3 cellular contexts compared by ENCODE assay signal in the genomic region with DNA sequence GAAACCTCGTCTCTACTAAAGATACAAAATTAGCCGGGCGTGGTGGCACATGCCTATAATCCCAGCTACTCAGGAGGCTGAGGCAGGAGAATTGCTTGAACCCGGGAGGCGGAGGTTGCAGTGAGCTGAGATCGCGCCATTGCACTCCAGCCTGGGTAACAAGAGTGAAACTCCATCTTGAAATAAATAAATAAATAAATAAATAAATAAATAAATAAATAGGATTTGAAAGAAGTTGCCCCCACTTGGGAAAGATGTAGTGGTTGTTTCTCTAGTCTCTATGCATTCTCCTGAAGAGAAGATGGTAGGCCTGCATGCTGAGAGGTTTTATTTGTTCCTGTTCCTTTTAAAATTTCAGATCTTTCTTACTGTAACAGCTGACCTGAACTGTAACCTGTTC. TPM values are rescaled to one million over a fixed set of nuclear protein-coding genes. Genes with fewer than 3 reads are reported as not detected.
"Had no signal": no experiment of that assay in that cellular context is flagged by ENCODE, and none has a peak within 500 bp of the region (broad histone marks: within the 10 kb centered on the region; RNA-seq: fewer than 3 reads in every experiment).

No MANE protein-coding gene starts in this region.

RNA-seq across cellular contexts. Expression of a gene that starts 4.0 kb away (rescaled TPM):
- polyA plus RNA-seq: neural cell had no signal

RNA-seq across cellular contexts. Expression of a gene that starts 4.0 kb away (rescaled TPM):
- polyA plus RNA-seq: neural cell had no signal

RNA-seq across cellular contexts. Expression of a gene that starts 9.3 kb away (rescaled TPM):
- total RNA-seq: ascending aorta, chondrocyte had no signal
- polyA plus RNA-seq: neural cell had no signal
